8 cellular contexts compared by ENCODE assay signal in the genomic region with DNA sequence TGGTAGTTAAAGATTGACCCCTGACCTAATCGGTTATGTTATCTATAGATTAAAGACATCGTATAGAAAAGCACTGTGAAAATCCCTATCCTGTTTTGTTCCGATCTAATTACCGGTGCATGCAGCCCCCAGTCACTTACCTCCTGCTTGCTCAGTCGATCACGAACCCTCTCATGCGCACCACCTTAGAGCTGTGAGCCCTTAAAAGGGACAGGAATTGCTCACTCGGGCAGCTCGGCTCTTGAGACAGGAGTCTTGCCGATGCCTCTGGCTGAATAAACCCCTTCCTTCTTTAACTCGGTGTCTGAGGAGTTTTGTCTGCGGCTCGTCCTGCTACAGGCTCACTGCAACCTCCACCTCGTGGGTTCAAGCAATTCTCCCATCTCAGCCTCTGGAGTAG. TPM values are rescaled to one million over a fixed set of nuclear protein-coding genes. Genes with fewer than 3 reads are reported as not detected.
DNase-seq lines count a peak whose midpoint lies in the region; ATAC-seq and TF ChIP-seq lines count a peak whose summit lies in the region.
"Not testable (repeated sequence)": the region's sequence is repeated elsewhere in the genome, so short reads cannot be mapped to it uniquely, and the experiment has no call there.

No MANE protein-coding gene starts in this region.

- not testable (repeated sequence) for H3K27me3 ChIP-seq in CD4-positive, alpha-beta memory T cell (ENCODE audit: insufficient read depth, low read length); endodermal cell (ENCODE audit: control insufficient read depth, insufficient read depth, low read length, poor library complexity, severe bottlenecking); thyroid gland

- not testable (repeated sequence) for ATAC-seq in T-cell (replicated peaks in 1 of 4); activated CD8-positive, alpha-beta T cell treated with anti-CD3 and anti-CD28 coated beads for 36 hours; memory B cell (ENCODE audit: low read depth)

- CTCF ChIA-PET in CD4-positive, alpha-beta memory T cell (lab: Charles Lee; ENCODE audit: partially characterized antibody) = interaction anchor here (0.6 to 1.4 kb wide), 2 partner anchors 10 to 165 kb away, joined by 3 to 4 read pairs; no protein-coding TSS in a partner anchor
- CTCF ChIA-PET in T-cell (lab: Charles Lee); activated CD8-positive, alpha-beta T cell treated with anti-CD3 and anti-CD28 coated beads for 36 hours (lab: Charles Lee); activated naive CD4-positive, alpha-beta T cell treated with anti-CD3 and anti-CD28 coated beads, Interleukin-2, amount 10 ng/mL, durations not matched to agents 7 days and 5 days (lab: Charles Lee): not testable (repeated sequence)

- not testable (repeated sequence) for H3K27me3 Mint-ChIP-seq in CD4-positive, alpha-beta memory T cell; T-cell; activated CD8-positive, alpha-beta T cell treated with anti-CD3 and anti-CD28 coated beads for 36 hours; activated naive CD4-positive, alpha-beta T cell treated with anti-CD3 and anti-CD28 coated beads, Interleukin-2, amount 10 ng/mL, durations not matched to agents 7 days and 5 days; endodermal cell (ENCODE audit: insufficient read depth); memory B cell; osteocyte (ENCODE audit: unreplicated experiment)

- H3K36me3 ChIP-seq in CD4-positive, alpha-beta memory T cell (ENCODE audit: insufficient read depth, low read length); thyroid gland: not testable (repeated sequence)
- peaks cover 14% of the 10 kb centered on the region for H3K36me3 ChIP-seq in endodermal cell (ENCODE audit: control insufficient read depth, insufficient read depth, low read length)

- H3K4me1 ChIP-seq in CD4-positive, alpha-beta memory T cell (ENCODE audit: insufficient read depth, low read length) = peaks cover 19% of the 10 kb centered on the region
- H3K4me1 ChIP-seq in endodermal cell (ENCODE audit: control insufficient read depth, insufficient read depth, low read length) = not testable (repeated sequence)
- peaks cover 17 to 30% of the 10 kb centered on the region in 2 donors for H3K4me1 ChIP-seq in thyroid gland

- peak overlapping the region in 6 of 7 donors; percentile 51 to 99 (median 72) for H3K27ac Mint-ChIP-seq in CD4-positive, alpha-beta memory T cell
- H3K27ac Mint-ChIP-seq in T-cell (peak overlapping the region in 1 of 2 donors; percentile 57), endodermal cell (peak overlapping the region; percentile 87), osteocyte (ENCODE audit: unreplicated experiment) (peak overlapping the region; percentile 71)
- H3K27ac Mint-ChIP-seq in activated CD8-positive, alpha-beta T cell treated with anti-CD3 and anti-CD28 coated beads for 36 hours = peak overlapping the region; percentile 46
- peak overlapping the region; percentile 80 for H3K27ac Mint-ChIP-seq in activated naive CD4-positive, alpha-beta T cell treated with anti-CD3 and anti-CD28 coated beads, Interleukin-2, amount 10 ng/mL, durations not matched to agents 7 days and 5 days
- H3K27ac Mint-ChIP-seq in memory B cell = not testable (repeated sequence)

- POLR2A ChIA-PET in CD4-positive, alpha-beta memory T cell (lab: Charles Lee; ENCODE audit: partially characterized antibody) = interaction anchor here (0.6 to 4.1 kb wide), 4 partner anchors 9 to 554 kb away, joined by 3 to 36 read pairs (median 4); partner anchors contain the start of gene AGBL2
- POLR2A ChIA-PET in T-cell (lab: Charles Lee) = not testable (repeated sequence)
- POLR2A ChIA-PET in activated CD8-positive, alpha-beta T cell treated with anti-CD3 and anti-CD28 coated beads for 36 hours (lab: Charles Lee) = interaction anchor here (1.0 kb wide), 1 partner anchor 60 kb away, joined by 3 read pairs; no protein-coding TSS in a partner anchor

- intact Hi-C loops in CD4-positive, alpha-beta memory T cell (cut with micrococcal nuclease) = loop anchor here (5.0 kb wide), 2 partner anchors 192 to 552 kb away; partner anchors contain the start of genes KBTBD4 and NDUFS3
- intact Hi-C loops in activated CD8-positive, alpha-beta T cell treated with anti-CD3 and anti-CD28 coated beads for 36 hours (cut with micrococcal nuclease); thyroid gland (cut with DNase I): not testable (repeated sequence)

- H3K9me3 Mint-ChIP-seq in CD4-positive, alpha-beta memory T cell; T-cell; activated CD8-positive, alpha-beta T cell treated with anti-CD3 and anti-CD28 coated beads for 36 hours; activated naive CD4-positive, alpha-beta T cell treated with anti-CD3 and anti-CD28 coated beads, Interleukin-2, amount 10 ng/mL, durations not matched to agents 7 days and 5 days; endodermal cell; memory B cell; osteocyte (ENCODE audit: unreplicated experiment): not testable (repeated sequence)

- peaks cover 7 to 19% of the 10 kb centered on the region in 2 donors for H3K36me3 Mint-ChIP-seq in CD4-positive, alpha-beta memory T cell
- not testable (repeated sequence) for H3K36me3 Mint-ChIP-seq in T-cell; memory B cell; osteocyte (ENCODE audit: unreplicated experiment)
- H3K36me3 Mint-ChIP-seq in activated CD8-positive, alpha-beta T cell treated with anti-CD3 and anti-CD28 coated beads for 36 hours (ENCODE audit: low read depth) = peaks cover 20% of the 10 kb centered on the region
- peaks cover 13% of the 10 kb centered on the region for H3K36me3 Mint-ChIP-seq in activated naive CD4-positive, alpha-beta T cell treated with anti-CD3 and anti-CD28 coated beads, Interleukin-2, amount 10 ng/mL, durations not matched to agents 7 days and 5 days
- H3K36me3 Mint-ChIP-seq in endodermal cell (ENCODE audit: low read depth) = peaks cover 11% of the 10 kb centered on the region

- H3K9me3 ChIP-seq in CD4-positive, alpha-beta memory T cell (ENCODE audit: control insufficient read depth in 1 of 2, low read length in 2 of 2); endodermal cell (ENCODE audit: control insufficient read depth, low read length); thyroid gland: not testable (repeated sequence)

- TF ChIP-seq CTCF in activated CD8-positive, alpha-beta T cell treated with anti-CD3 and anti-CD28 coated beads for 36 hours (IDR thresholded peaks at IDR 0.05); endodermal cell (conservative IDR thresholded peaks at IDR 0.05); osteocyte (IDR thresholded peaks at IDR 0.05); thyroid gland (IDR thresholded peaks at IDR 0.05): not testable (repeated sequence)

- peaks cover 15 to 36% (median 20%) of the 10 kb centered on the region in 4 donors for H3K4me1 Mint-ChIP-seq in CD4-positive, alpha-beta memory T cell
- H3K4me1 Mint-ChIP-seq in T-cell (peaks cover 23 to 27% (median 26%) of the 10 kb centered on the region in 3 donors), endodermal cell (peaks cover 17% of the 10 kb centered on the region), osteocyte (ENCODE audit: unreplicated experiment) (peaks cover 20% of the 10 kb centered on the region)
- peaks cover 13% of the 10 kb centered on the region for H3K4me1 Mint-ChIP-seq in activated CD8-positive, alpha-beta T cell treated with anti-CD3 and anti-CD28 coated beads for 36 hours (ENCODE audit: low read depth)
- H3K4me1 Mint-ChIP-seq in activated naive CD4-positive, alpha-beta T cell treated with anti-CD3 and anti-CD28 coated beads, Interleukin-2, amount 10 ng/mL, durations not matched to agents 7 days and 5 days = peaks cover 23% of the 10 kb centered on the region
- H3K4me1 Mint-ChIP-seq in memory B cell = not testable (repeated sequence)

- H3K4me3 ChIP-seq in CD4-positive, alpha-beta memory T cell (ENCODE audit: low read length in 2 of 2); endodermal cell (ENCODE audit: low read length); thyroid gland (replicated peaks in 1 of 3): not testable (repeated sequence)

- H3K9ac ChIP-seq in endodermal cell (ENCODE audit: extremely low read depth, low read length, poor library complexity, severe bottlenecking) = not testable (repeated sequence)

- not testable (repeated sequence) for TF ChIP-seq POLR2A in thyroid gland (IDR thresholded peaks at IDR 0.05)

- not testable (repeated sequence) for H3K27ac ChIP-seq in CD4-positive, alpha-beta memory T cell (ENCODE audit: low read depth, low read length); endodermal cell (ENCODE audit: low read depth, low read length)
- peak overlapping the region; percentile 98 to 99 (median 99) for H3K27ac ChIP-seq in thyroid gland

- H3K4me3 Mint-ChIP-seq in CD4-positive, alpha-beta memory T cell = peak overlapping the region in 4 of 8 donors; percentile 7 to 60 (median 36)
- H3K4me3 Mint-ChIP-seq in T-cell (peak overlapping the region in 2 of 3 donors; percentile 45 to 80), endodermal cell (peak overlapping the region; percentile 25), memory B cell (peak overlapping the region; percentile 53)
- peak overlapping the region; percentile 51 for H3K4me3 Mint-ChIP-seq in activated CD8-positive, alpha-beta T cell treated with anti-CD3 and anti-CD28 coated beads for 36 hours
- H3K4me3 Mint-ChIP-seq in activated naive CD4-positive, alpha-beta T cell treated with anti-CD3 and anti-CD28 coated beads, Interleukin-2, amount 10 ng/mL, durations not matched to agents 7 days and 5 days; osteocyte (ENCODE audit: unreplicated experiment): not testable (repeated sequence)

- DNase-seq in CD4-positive, alpha-beta memory T cell; T-cell; activated CD8-positive, alpha-beta T cell treated with anti-CD3 and anti-CD28 coated beads for 36 hours; activated naive CD4-positive, alpha-beta T cell treated with anti-CD3 and anti-CD28 coated beads, Interleukin-2, amount 10 ng/mL, durations not matched to agents 7 days and 5 days; memory B cell (ENCODE audit: low spot score in 2 of 2); osteocyte (ENCODE audit: extremely low spot score, unreplicated experiment): not testable (repeated sequence)
- DNase-seq in endodermal cell (peak; percentile 46), thyroid gland (peak; percentile 71 to 77)

- WGBS in endodermal cell (ENCODE audit: insufficient coverage in 1 of 2, insufficient read length in 1 of 2), 2 experiments = 81 to 90% methylated on average over 12 to 14 of the region's 14 CpGs
- WGBS in thyroid gland, 2 donors = 45 to 59% methylated on average over 14 of the region's 14 CpGs

RNA-seq across cellular contexts. Expression of gene FNBP4, which starts 2.4 kb away (rescaled TPM):
- 100 to 1,000 TPM; 298 to 314 TPM for total RNA-seq in CD4-positive, alpha-beta memory T cell
- polyA plus RNA-seq in CD4-positive, alpha-beta memory T cell = 10 to 100 TPM; 22.6 to 48.0 TPM
- total RNA-seq in T-cell (100 to 1,000 TPM; 249 to 308 (median 276) TPM), endodermal cell (100 to 1,000 TPM; 118 to 141 TPM), osteocyte (93.1 and 97.7 TPM in 2 replicates), thyroid gland (100 to 1,000 TPM; 156 to 232 (median 194) TPM)
- 100 to 1,000 TPM; 114 to 117 TPM for total RNA-seq in activated CD8-positive, alpha-beta T cell treated with anti-CD3 and anti-CD28 coated beads for 36 hours
- polyA plus RNA-seq in endodermal cell (2013, experiment 1 of 2) = 123 TPM
- 117 TPM for polyA plus RNA-seq in endodermal cell (2013, experiment 2 of 2)

RNA-seq across cellular contexts. Expression of gene AGBL2, which starts 54.4 kb away (rescaled TPM):
- 1 to 10 TPM; 7.8 to 8.1 TPM for total RNA-seq in CD4-positive, alpha-beta memory T cell
- 1 to 10 TPM; 1.6 to 1.7 TPM for polyA plus RNA-seq in CD4-positive, alpha-beta memory T cell
- total RNA-seq in T-cell (10 to 100 TPM in 1 of 5 donors, 1 to 10 TPM in 4; 6.0 to 10.4 (median 8.8) TPM), endodermal cell (1 to 10 TPM; 5.0 to 8.7 TPM), osteocyte (0.34 and 0.75 TPM in 2 replicates), thyroid gland (1 to 10 TPM in 1 of 4 donors, under 1 TPM in 3; 0.59 to 1.1 (median 0.87) TPM)
- total RNA-seq in activated CD8-positive, alpha-beta T cell treated with anti-CD3 and anti-CD28 coated beads for 36 hours = 1 to 10 TPM; 4.5 to 7.1 TPM
- 0.75 TPM for polyA plus RNA-seq in endodermal cell (2013, experiment 1 of 2)
- polyA plus RNA-seq in endodermal cell (2013, experiment 2 of 2) = 0.29 TPM
